ENCODE assay signal across 1 cellular context in genomic region chr3:19229086-19229485, GRCh38.
TF ChIP-seq lines count a peak whose summit lies in the region.

No MANE protein-coding gene starts in this region.

TF ChIP-seq in GM23338, 12 proteins besides CTCF, POLR2A, EP300 and RAD21:
- TF ChIP-seq POLR2AphosphoS5 (IDR thresholded peaks at IDR 0.05; ENCODE audit: low read depth) (no peak), STAT1 (IDR thresholded peaks at IDR 0.05; ENCODE audit: unreplicated experiment) (no peak), REST (IDR thresholded peaks at IDR 0.05; ENCODE audit: unreplicated experiment) (no peak), ZNF331 (CRISPR knock-in tag; IDR thresholded peaks at IDR 0.05; ENCODE audit: low read depth) (no peak), ZNF462 (CRISPR knock-in tag; IDR thresholded peaks at IDR 0.05) (no peak), ZNF114 (CRISPR knock-in tag; IDR thresholded peaks at IDR 0.05) (no peak), CREB1 (CRISPR knock-in tag; IDR thresholded peaks at IDR 0.05; ENCODE audit: low read depth) (no peak), EZH2phosphoT487 (IDR thresholded peaks at IDR 0.05; ENCODE audit: unreplicated experiment) (no peak), JUNB (IDR thresholded peaks at IDR 0.05; ENCODE audit: unreplicated experiment) (no peak), ETS1 (IDR thresholded peaks at IDR 0.05) (no peak), NANOG (IDR thresholded peaks at IDR 0.05; ENCODE audit: borderline replicate concordance) (no peak), EZH2 (IDR thresholded peaks at IDR 0.05; ENCODE audit: low read depth, unreplicated experiment) (no peak)
